Comparison of ENCODE assay signal across 1 cellular context in the genomic region with DNA sequence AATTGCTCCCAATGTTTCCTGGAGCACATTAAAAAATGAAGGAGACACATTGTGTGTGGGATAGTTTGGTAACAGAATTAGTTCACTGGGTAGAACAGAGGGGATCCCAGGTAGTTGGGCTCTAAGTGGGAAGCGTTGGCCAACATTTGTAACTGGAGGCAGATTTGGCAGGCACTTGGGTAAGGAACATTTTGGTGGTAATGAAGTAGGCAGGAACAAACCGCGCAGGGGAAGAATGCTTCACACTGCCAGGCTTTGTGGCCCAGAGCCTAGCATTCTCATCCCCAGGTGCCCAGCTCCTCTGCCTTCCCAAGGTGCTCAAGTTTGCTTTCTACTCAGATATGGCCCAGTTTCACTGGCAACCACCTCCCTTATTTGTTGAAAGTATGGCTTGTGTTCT.
TF ChIP-seq lines count a peak whose summit lies in the region.

No MANE protein-coding gene starts in this region.

TF ChIP-seq in GM23338, 12 proteins besides CTCF, POLR2A, EP300 and RAD21 (continued from another document):
- no peak for TF ChIP-seq ZNF462 (CRISPR knock-in tag; IDR thresholded peaks at IDR 0.05)
